ENCODE assay signal across 8 cellular contexts in genomic region chr16:74605746-74606520, GRCh38. TPM values are rescaled to one million over a fixed set of nuclear protein-coding genes. Genes with fewer than 3 reads are reported as not detected.
DNase-seq lines count a peak whose midpoint lies in the region; ATAC-seq and TF ChIP-seq lines count a peak whose summit lies in the region.

No MANE protein-coding gene starts in this region.

- H3K4me3 ChIP-seq in Panc1 (ENCODE audit: low read depth in 2 of 2, low read length in 2 of 2) (peak overlapping the region; percentile 75 to 81), epithelial cell of esophagus (ENCODE audit: low read length) (peak overlapping the region; percentile 88)

- CTCF ChIA-PET in Panc1 (lab: Charles Lee) = no interaction called here

- DNase-seq in activated CD4-positive, alpha-beta T cell treated with anti-CD3 and anti-CD28 coated beads, Interleukin-2, amount 10 ng/mL, durations not matched to agents 24 days and 14 days = no peak
- no peak for DNase-seq in activated CD4-positive, alpha-beta T cell treated with anti-CD3 and anti-CD28 coated beads for 4 hours
- no peak for DNase-seq in Panc1 (ENCODE audit: low read depth, low spot score)
- DNase-seq in epithelial cell of esophagus (ENCODE audit: low read depth) = no peak
- DNase-seq in dedifferentiated amniotic fluid mesenchymal stem cell (ENCODE audit: extremely low spot score) = no peak

- POLR2A ChIA-PET in Panc1 (lab: Charles Lee) = no interaction called here

- peak overlapping the region; percentile 84 for H3K27ac Mint-ChIP-seq in activated CD4-positive, alpha-beta T cell treated with anti-CD3 and anti-CD28 coated beads, Interleukin-2, amount 10 ng/mL, durations not matched to agents 24 days and 14 days
- peak overlapping the region; percentile 94 to 98 (median 97) for H3K27ac Mint-ChIP-seq in nephron

- H3K4me3 Mint-ChIP-seq in activated CD4-positive, alpha-beta T cell treated with anti-CD3 and anti-CD28 coated beads, Interleukin-2, amount 10 ng/mL, durations not matched to agents 24 days and 14 days = peak overlapping the region; percentile 87
- peak overlapping the region; percentile 89 to 96 (median 94) for H3K4me3 Mint-ChIP-seq in nephron

- H3K36me3 ChIP-seq in Panc1 (ENCODE audit: control insufficient read depth, insufficient read depth, low read length) = peaks cover 4% of the 10 kb centered on the region; the same call in 1 of the 2 replicates

- in situ Hi-C loops in Panc1 (cut with HindIII; ENCODE audit: low pct_unique_long_range_greater_than_20kb, low sequenced_read_pairs) = no loop called here

- peaks cover 20% of the 10 kb centered on the region for H3K36me3 Mint-ChIP-seq in activated CD4-positive, alpha-beta T cell treated with anti-CD3 and anti-CD28 coated beads, Interleukin-2, amount 10 ng/mL, durations not matched to agents 24 days and 14 days (ENCODE audit: low read depth)
- H3K36me3 Mint-ChIP-seq in nephron (ENCODE audit: low read depth) = peaks cover 1% of the 10 kb centered on the region

- intact Hi-C loops in activated CD4-positive, alpha-beta T cell treated with anti-CD3 and anti-CD28 coated beads, Interleukin-2, amount 10 ng/mL, durations not matched to agents 24 days and 14 days (cut with micrococcal nuclease) = loop anchor here (5.0 to 10.0 kb wide), 2 partner anchors 241 to 309 kb away; partner anchors contain the start of gene PSMD7
- intact Hi-C loops in Panc1 (cut with micrococcal nuclease; ENCODE audit: unreplicated experiment) = no loop called here

- ATAC-seq in Panc1 (peak; percentile 35), GM18858 (IDR thresholded peaks at IDR 0.05; ENCODE audit: unreplicated experiment) (no peak)
- ATAC-seq in activated CD4-positive, CD25-positive, alpha-beta regulatory T cell treated with anti-CD3 and anti-CD28 coated beads, Interleukin-2, amount 50 U/mL, for 24 hours = no peak

- TF ChIP-seq CTCF in Panc1 (IDR thresholded peaks at IDR 0.05) (no peak), epithelial cell of esophagus (IDR thresholded peaks at IDR 0.05; ENCODE audit: insufficient read depth, low read depth, low read length, missing control alignments) (no peak), nephron (IDR thresholded peaks at IDR 0.05; ENCODE audit: unreplicated experiment in 3 of 3) (no peak)

- H3K27me3 ChIP-seq in Panc1 (ENCODE audit: control insufficient read depth, insufficient read depth, low read length) = no peaks in the 10 kb centered on the region

- peak overlapping the region; percentile 79 for H3K27ac ChIP-seq in Panc1 (ENCODE audit: low read length)

- H3K9me3 Mint-ChIP-seq in activated CD4-positive, alpha-beta T cell treated with anti-CD3 and anti-CD28 coated beads, Interleukin-2, amount 10 ng/mL, durations not matched to agents 24 days and 14 days = peaks cover 3% of the 10 kb centered on the region
- no peaks in the 10 kb centered on the region for H3K9me3 Mint-ChIP-seq in nephron

- H3K4me1 ChIP-seq in Panc1 (ENCODE audit: control insufficient read depth, insufficient read depth, low read length) = peaks cover 19% of the 10 kb centered on the region; the same call in 1 of the 2 replicates

- peaks cover 61% of the 10 kb centered on the region for H3K4me1 Mint-ChIP-seq in activated CD4-positive, alpha-beta T cell treated with anti-CD3 and anti-CD28 coated beads, Interleukin-2, amount 10 ng/mL, durations not matched to agents 24 days and 14 days
- H3K4me1 Mint-ChIP-seq in nephron = peaks cover 40% of the 10 kb centered on the region

- BruUV-seq in Panc1 (replicated peaks; lab: Mats Ljungman, UMichigan) = no TSS peak

- no peaks in the 10 kb centered on the region for H3K27me3 Mint-ChIP-seq in activated CD4-positive, alpha-beta T cell treated with anti-CD3 and anti-CD28 coated beads, Interleukin-2, amount 10 ng/mL, durations not matched to agents 24 days and 14 days
- no peaks in the 10 kb centered on the region for H3K27me3 Mint-ChIP-seq in nephron (ENCODE audit: low read depth)

- H3K9me3 ChIP-seq in Panc1 (ENCODE audit: control insufficient read depth, insufficient read depth, low read depth, low read length) = no peaks in the 10 kb centered on the region

RNA-seq across cellular contexts. Expression of gene GLG1, which starts 1.0 kb away (rescaled TPM):
- total RNA-seq in activated CD4-positive, alpha-beta T cell treated with anti-CD3 and anti-CD28 coated beads, Interleukin-2, amount 10 ng/mL, durations not matched to agents 24 days and 14 days = 64.1 and 64.7 TPM in 2 replicates
- 75.9 TPM for total RNA-seq in Panc1 (2021; ENCODE audit: unreplicated experiment)
- 46.1 TPM for polyA plus RNA-seq in Panc1 (2012; ENCODE audit: insufficient read length)
